In genomic region chr12:56636118-56636674, GRCh38 we compare ENCODE assay signal across 1 cellular context.
TF ChIP-seq lines count a peak whose summit lies in the region.

No MANE protein-coding gene starts in this region.

TF ChIP-seq in K562, 482 proteins besides CTCF, POLR2A, EP300 and RAD21 (continued from another document and continues in another):
- TF ChIP-seq MTA3 (IDR thresholded peaks at IDR 0.05; ENCODE audit: borderline replicate concordance) (no peak; the same call in 1 of the 2 replicates), ZNF140 (CRISPR knock-in tag; IDR thresholded peaks at IDR 0.05) (no peak), TARDBP (IDR thresholded peaks at IDR 0.05) (no peak), POLR2H (tag; IDR thresholded peaks at IDR 0.05; ENCODE audit: low read depth) (no peak), ADNP (tag; IDR thresholded peaks at IDR 0.05) (no peak), EHMT2 (IDR thresholded peaks at IDR 0.05) (no peak; the same call in 1 of the 2 replicates), POLR2G (IDR thresholded peaks at IDR 0.05; ENCODE audit: low read depth, low read length) (peak; percentile 59; the same call in 1 of the 2 replicates), ZNF830 (CRISPR knock-in tag; IDR thresholded peaks at IDR 0.05) (no peak), SP1 (CRISPR knock-in tag; IDR thresholded peaks at IDR 0.05) (no peak; the same call in 1 of the 2 replicates), SMARCC2 (IDR thresholded peaks at IDR 0.05; ENCODE audit: low read depth) (no peak), GTF2E2 (tag; IDR thresholded peaks at IDR 0.05) (no peak), ZNF444 (CRISPR knock-in tag; IDR thresholded peaks at IDR 0.05) (0 out of 2 replicates have a peak, but pooled peaks have one; percentile 32), ELF2 (CRISPR knock-in tag; IDR thresholded peaks at IDR 0.05) (no peak), KDM2B (CRISPR knock-in tag; IDR thresholded peaks at IDR 0.05) (no peak), ZNF77 (CRISPR knock-in tag; IDR thresholded peaks at IDR 0.05) (no peak), KAT8 (IDR thresholded peaks at IDR 0.05; ENCODE audit: low read depth) (no peak), CAMTA2 (CRISPR knock-in tag; conservative IDR thresholded peaks at IDR 0.05) (no peak), TRIM28 (IDR thresholded peaks at IDR 0.05) (no peak), ATF1 (CRISPR knock-in tag; IDR thresholded peaks at IDR 0.05) (no peak), ATF1 (tag; IDR thresholded peaks at IDR 0.05) (no peak), ZNF3 (CRISPR knock-in tag; IDR thresholded peaks at IDR 0.05) (no peak), HCFC1 (IDR thresholded peaks at IDR 0.05; ENCODE audit: low read depth, low read length) (no peak), ZNF695 (CRISPR knock-in tag; IDR thresholded peaks at IDR 0.05) (no peak), ZNF23 (CRISPR knock-in tag; IDR thresholded peaks at IDR 0.05) (no peak), FOSL1 (tag; conservative IDR thresholded peaks at IDR 0.05) (no peak), KDM5B (IDR thresholded peaks at IDR 0.05; ENCODE audit: insufficient replicate concordance, low read depth, low read length) (no peak), MEF2A (IDR thresholded peaks at IDR 0.05; ENCODE audit: control insufficient read depth, low read depth, low read length) (no peak), ZBTB34 (CRISPR knock-in tag; IDR thresholded peaks at IDR 0.05) (no peak), ZNF41 (CRISPR knock-in tag; conservative IDR thresholded peaks at IDR 0.05) (no peak), HDAC1 (IDR thresholded peaks at IDR 0.05) (peak in 1 of 2 experiments; percentile 82; a peak in 2 of 4 replicates), CREB3 (tag; conservative IDR thresholded peaks at IDR 0.05; ENCODE audit: low read depth) (no peak), HDAC8 (tag; IDR thresholded peaks at IDR 0.05) (no peak), CBFA2T3 (IDR thresholded peaks at IDR 0.05) (peak; percentile 36), POLR3G (IDR thresholded peaks at IDR 0.05; ENCODE audit: extremely low read depth, insufficient read length, insufficient replicate concordance) (no peak), ZNF766 (CRISPR knock-in tag; conservative IDR thresholded peaks at IDR 0.05) (no peak; the same call in 1 of the 2 replicates), SRSF9 (IDR thresholded peaks at IDR 0.05; ENCODE audit: borderline replicate concordance, low read depth, low read length) (no peak), KDM4B (IDR thresholded peaks at IDR 0.05; ENCODE audit: borderline replicate concordance in 2 of 2, low read depth in 1 of 2) (no peak), BRCA1 (IDR thresholded peaks at IDR 0.05) (no peak), BRCA1 (CRISPR knock-in tag; IDR thresholded peaks at IDR 0.05) (no peak), THRB (CRISPR knock-in tag; conservative IDR thresholded peaks at IDR 0.05) (peak; percentile 82; the same call in 1 of the 2 replicates), OTX1 (CRISPR knock-in tag; IDR thresholded peaks at IDR 0.05) (peak; percentile 75; the same call in 1 of the 2 replicates)
- TF ChIP-seq, protein P1, sequence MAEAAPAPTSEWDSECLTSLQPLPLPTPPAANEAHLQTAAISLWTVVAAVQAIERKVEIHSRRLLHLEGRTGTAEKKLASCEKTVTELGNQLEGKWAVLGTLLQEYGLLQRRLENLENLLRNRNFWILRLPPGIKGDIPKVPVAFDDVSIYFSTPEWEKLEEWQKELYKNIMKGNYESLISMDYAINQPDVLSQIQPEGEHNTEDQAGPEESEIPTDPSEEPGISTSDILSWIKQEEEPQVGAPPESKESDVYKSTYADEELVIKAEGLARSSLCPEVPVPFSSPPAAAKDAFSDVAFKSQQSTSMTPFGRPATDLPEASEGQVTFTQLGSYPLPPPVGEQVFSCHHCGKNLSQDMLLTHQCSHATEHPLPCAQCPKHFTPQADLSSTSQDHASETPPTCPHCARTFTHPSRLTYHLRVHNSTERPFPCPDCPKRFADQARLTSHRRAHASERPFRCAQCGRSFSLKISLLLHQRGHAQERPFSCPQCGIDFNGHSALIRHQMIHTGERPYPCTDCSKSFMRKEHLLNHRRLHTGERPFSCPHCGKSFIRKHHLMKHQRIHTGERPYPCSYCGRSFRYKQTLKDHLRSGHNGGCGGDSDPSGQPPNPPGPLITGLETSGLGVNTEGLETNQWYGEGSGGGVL (CRISPR knock-in tag; IDR thresholded peaks at IDR 0.05), result no peak
- TF ChIP-seq, protein P2, sequence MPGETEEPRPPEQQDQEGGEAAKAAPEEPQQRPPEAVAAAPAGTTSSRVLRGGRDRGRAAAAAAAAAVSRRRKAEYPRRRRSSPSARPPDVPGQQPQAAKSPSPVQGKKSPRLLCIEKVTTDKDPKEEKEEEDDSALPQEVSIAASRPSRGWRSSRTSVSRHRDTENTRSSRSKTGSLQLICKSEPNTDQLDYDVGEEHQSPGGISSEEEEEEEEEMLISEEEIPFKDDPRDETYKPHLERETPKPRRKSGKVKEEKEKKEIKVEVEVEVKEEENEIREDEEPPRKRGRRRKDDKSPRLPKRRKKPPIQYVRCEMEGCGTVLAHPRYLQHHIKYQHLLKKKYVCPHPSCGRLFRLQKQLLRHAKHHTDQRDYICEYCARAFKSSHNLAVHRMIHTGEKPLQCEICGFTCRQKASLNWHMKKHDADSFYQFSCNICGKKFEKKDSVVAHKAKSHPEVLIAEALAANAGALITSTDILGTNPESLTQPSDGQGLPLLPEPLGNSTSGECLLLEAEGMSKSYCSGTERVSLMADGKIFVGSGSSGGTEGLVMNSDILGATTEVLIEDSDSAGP (CRISPR knock-in tag; IDR thresholded peaks at IDR 0.05), result 0 out of 2 replicates have a peak, but pooled peaks have one; percentile 9
- TF ChIP-seq, protein P3, sequence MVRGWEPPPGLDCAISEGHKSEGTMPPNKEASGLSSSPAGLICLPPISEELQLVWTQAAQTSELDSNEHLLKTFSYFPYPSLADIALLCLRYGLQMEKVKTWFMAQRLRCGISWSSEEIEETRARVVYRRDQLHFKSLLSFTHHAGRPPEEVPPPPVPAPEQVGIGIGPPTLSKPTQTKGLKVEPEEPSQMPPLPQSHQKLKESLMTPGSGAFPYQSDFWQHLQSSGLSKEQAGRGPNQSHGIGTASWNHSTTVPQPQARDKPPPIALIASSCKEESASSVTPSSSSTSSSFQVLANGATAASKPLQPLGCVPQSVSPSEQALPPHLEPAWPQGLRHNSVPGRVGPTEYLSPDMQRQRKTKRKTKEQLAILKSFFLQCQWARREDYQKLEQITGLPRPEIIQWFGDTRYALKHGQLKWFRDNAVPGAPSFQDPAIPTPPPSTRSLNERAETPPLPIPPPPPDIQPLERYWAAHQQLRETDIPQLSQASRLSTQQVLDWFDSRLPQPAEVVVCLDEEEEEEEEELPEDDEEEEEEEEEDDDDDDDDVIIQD (CRISPR knock-in tag; IDR thresholded peaks at IDR 0.05), result no peak
- TF ChIP-seq, protein P4, sequence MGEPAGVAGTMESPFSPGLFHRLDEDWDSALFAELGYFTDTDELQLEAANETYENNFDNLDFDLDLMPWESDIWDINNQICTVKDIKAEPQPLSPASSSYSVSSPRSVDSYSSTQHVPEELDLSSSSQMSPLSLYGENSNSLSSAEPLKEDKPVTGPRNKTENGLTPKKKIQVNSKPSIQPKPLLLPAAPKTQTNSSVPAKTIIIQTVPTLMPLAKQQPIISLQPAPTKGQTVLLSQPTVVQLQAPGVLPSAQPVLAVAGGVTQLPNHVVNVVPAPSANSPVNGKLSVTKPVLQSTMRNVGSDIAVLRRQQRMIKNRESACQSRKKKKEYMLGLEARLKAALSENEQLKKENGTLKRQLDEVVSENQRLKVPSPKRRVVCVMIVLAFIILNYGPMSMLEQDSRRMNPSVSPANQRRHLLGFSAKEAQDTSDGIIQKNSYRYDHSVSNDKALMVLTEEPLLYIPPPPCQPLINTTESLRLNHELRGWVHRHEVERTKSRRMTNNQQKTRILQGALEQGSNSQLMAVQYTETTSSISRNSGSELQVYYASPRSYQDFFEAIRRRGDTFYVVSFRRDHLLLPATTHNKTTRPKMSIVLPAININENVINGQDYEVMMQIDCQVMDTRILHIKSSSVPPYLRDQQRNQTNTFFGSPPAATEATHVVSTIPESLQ (CRISPR knock-in tag; IDR thresholded peaks at IDR 0.05), result no peak
- TF ChIP-seq, protein P5, sequence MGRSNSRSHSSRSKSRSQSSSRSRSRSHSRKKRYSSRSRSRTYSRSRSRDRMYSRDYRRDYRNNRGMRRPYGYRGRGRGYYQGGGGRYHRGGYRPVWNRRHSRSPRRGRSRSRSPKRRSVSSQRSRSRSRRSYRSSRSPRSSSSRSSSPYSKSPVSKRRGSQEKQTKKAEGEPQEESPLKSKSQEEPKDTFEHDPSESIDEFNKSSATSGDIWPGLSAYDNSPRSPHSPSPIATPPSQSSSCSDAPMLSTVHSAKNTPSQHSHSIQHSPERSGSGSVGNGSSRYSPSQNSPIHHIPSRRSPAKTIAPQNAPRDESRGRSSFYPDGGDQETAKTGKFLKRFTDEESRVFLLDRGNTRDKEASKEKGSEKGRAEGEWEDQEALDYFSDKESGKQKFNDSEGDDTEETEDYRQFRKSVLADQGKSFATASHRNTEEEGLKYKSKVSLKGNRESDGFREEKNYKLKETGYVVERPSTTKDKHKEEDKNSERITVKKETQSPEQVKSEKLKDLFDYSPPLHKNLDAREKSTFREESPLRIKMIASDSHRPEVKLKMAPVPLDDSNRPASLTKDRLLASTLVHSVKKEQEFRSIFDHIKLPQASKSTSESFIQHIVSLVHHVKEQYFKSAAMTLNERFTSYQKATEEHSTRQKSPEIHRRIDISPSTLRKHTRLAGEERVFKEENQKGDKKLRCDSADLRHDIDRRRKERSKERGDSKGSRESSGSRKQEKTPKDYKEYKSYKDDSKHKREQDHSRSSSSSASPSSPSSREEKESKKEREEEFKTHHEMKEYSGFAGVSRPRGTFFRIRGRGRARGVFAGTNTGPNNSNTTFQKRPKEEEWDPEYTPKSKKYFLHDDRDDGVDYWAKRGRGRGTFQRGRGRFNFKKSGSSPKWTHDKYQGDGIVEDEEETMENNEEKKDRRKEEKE (IDR thresholded peaks at IDR 0.05; ENCODE audit: borderline replicate concordance in 1 of 2, control insufficient read depth in 1 of 2, low read depth in 2 of 2, low read length in 1 of 2), result no peak
- TF ChIP-seq, protein P6, sequence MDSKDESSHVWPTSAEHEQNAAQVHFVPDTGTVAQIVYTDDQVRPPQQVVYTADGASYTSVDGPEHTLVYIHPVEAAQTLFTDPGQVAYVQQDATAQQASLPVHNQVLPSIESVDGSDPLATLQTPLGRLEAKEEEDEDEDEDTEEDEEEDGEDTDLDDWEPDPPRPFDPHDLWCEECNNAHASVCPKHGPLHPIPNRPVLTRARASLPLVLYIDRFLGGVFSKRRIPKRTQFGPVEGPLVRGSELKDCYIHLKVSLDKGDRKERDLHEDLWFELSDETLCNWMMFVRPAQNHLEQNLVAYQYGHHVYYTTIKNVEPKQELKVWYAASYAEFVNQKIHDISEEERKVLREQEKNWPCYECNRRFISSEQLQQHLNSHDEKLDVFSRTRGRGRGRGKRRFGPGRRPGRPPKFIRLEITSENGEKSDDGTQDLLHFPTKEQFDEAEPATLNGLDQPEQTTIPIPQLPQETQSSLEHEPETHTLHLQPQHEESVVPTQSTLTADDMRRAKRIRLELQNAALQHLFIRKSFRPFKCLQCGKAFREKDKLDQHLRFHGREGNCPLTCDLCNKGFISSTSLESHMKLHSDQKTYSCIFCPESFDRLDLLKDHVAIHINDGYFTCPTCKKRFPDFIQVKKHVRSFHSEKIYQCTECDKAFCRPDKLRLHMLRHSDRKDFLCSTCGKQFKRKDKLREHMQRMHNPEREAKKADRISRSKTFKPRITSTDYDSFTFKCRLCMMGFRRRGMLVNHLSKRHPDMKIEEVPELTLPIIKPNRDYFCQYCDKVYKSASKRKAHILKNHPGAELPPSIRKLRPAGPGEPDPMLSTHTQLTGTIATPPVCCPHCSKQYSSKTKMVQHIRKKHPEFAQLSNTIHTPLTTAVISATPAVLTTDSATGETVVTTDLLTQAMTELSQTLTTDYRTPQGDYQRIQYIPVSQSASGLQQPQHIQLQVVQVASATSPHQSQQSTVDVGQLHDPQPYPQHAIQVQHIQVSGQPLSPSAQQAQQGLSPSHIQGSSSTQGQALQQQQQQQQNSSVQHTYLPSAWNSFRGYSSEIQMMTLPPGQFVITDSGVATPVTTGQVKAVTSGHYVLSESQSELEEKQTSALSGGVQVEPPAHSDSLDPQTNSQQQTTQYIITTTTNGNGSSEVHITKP (IDR thresholded peaks at IDR 0.05; ENCODE audit: partially characterized antibody), result peak; percentile 89
- TF ChIP-seq, protein P7, sequence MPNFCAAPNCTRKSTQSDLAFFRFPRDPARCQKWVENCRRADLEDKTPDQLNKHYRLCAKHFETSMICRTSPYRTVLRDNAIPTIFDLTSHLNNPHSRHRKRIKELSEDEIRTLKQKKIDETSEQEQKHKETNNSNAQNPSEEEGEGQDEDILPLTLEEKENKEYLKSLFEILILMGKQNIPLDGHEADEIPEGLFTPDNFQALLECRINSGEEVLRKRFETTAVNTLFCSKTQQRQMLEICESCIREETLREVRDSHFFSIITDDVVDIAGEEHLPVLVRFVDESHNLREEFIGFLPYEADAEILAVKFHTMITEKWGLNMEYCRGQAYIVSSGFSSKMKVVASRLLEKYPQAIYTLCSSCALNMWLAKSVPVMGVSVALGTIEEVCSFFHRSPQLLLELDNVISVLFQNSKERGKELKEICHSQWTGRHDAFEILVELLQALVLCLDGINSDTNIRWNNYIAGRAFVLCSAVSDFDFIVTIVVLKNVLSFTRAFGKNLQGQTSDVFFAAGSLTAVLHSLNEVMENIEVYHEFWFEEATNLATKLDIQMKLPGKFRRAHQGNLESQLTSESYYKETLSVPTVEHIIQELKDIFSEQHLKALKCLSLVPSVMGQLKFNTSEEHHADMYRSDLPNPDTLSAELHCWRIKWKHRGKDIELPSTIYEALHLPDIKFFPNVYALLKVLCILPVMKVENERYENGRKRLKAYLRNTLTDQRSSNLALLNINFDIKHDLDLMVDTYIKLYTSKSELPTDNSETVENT (CRISPR knock-in tag; IDR thresholded peaks at IDR 0.05), result no peak
